10 cellular contexts compared by ENCODE assay signal in the genomic region with DNA sequence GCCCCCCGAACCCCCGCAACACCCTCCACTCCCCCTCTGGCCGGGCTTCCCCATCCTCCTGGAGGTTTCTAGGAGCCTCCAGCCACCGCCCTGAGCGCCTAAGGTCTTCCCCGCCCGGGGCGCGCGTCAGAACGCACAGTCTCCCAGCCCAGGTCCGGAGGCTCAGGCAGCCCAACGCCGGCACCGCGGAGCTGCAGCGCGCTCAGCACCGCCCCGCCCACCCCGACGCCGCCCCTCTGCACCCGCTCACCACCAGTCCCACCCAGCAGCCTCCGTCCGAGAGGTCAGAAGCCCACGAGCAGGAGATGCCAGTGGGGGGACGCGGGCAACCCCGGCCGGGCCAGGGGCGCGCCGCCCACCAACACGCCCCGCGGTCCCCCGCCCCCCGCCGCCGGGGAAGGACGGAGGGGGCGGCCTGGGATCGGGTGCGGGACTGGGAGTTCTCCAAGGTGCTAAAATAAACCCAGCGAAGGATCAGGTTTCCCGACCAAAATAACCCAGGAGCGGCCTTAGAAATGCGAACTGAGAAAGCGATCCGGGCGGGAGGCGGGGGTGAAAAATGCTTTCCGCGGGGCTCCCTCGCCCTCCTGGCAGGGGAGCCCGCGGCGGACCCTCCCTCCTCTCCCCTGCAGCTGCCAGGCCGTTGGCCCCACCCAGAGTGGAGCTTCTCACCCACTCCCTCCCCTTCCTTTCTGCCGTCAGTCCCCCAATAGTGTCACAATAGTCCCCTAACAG. TPM values are rescaled to one million over a fixed set of nuclear protein-coding genes. Genes with fewer than 3 reads are reported as not detected.
A peak's percentile ranks its signal among the peaks of the same experiment; 100 is the strongest.
DNase-seq lines count a peak whose midpoint lies in the region; ATAC-seq and TF ChIP-seq lines count a peak whose summit lies in the region.
"Had no signal": no experiment of that assay in that cellular context is flagged by ENCODE, and none has a peak within 500 bp of the region (broad histone marks: within the 10 kb centered on the region; RNA-seq: fewer than 3 reads in every experiment).

No MANE protein-coding gene starts in this region.

- no peak for TF ChIP-seq CTCF in SK-N-SH (IDR thresholded peaks at IDR 0.05)
- no peak for TF ChIP-seq CTCF in heart left ventricle (IDR thresholded peaks at IDR 0.05)
- no peak for TF ChIP-seq CTCF in body of pancreas (IDR thresholded peaks at IDR 0.05)

- H3F3A ChIP-seq in SK-N-SH (replicated peaks; ENCODE audit: insufficient read depth), result no peaks in the 10 kb centered on the region

- intact Hi-C loops in heart left ventricle (cut with DNase I), result loop anchor here in 2 of 10 donors (5.0 to 10.0 kb wide), 2 partner anchors 49 to 52 kb away; no protein-coding TSS in a partner anchor
- intact Hi-C loops in body of pancreas (cut with DNase I), result no loop called here

- no peaks in the 10 kb centered on the region for H3K79me2 ChIP-seq in SK-N-SH (ENCODE audit: insufficient read depth)

- CTCF ChIA-PET in SK-N-SH (lab: Yijun Ruan, JAX), result no interaction called here

- TF ChIP-seq RAD21 in SK-N-SH (IDR thresholded peaks at IDR 0.05; ENCODE audit: low read length), result no peak

- no peak overlapping the region for H2AFZ ChIP-seq in SK-N-SH (ENCODE audit: low read depth)

- 29% methylated on average over 19 of the region's 61 CpGs for WGBS in SK-N-SH (ENCODE audit: low lambda C conversion rate)
- 1 to 3% (median 2%) methylated on average over 21 to 61 of the region's 61 CpGs for WGBS in heart left ventricle, 4 donors
- 5 to 18% methylated on average over 19 to 59 of the region's 61 CpGs for WGBS in body of pancreas, 2 donors

- H3K4me3 ChIP-seq in SK-N-SH (ENCODE audit: low read depth in 2 of 2, low read length in 1 of 2) (peak overlapping the region in 1 of 2 experiments; percentile 27; a peak in 3 of 4 replicates), heart left ventricle (peak overlapping the region in 11 of 12 donors; percentile 15 to 54 (median 43)), body of pancreas (no peak overlapping the region)

- H3K4me1 ChIP-seq in SK-N-SH (ENCODE audit: control insufficient read depth in 1 of 2, insufficient read depth in 2 of 2, low read depth in 1 of 2, low read length in 1 of 2) (peaks cover 0 to 4% of the 10 kb centered on the region in 2 experiments; a peak in 1 of 4 replicates), heart left ventricle (peaks cover 9 to 53% (median 17%) of the 10 kb centered on the region in 12 donors), body of pancreas (peaks cover 13% of the 10 kb centered on the region)

- no peak for TF ChIP-seq EP300 in SK-N-SH (IDR thresholded peaks at IDR 0.05; ENCODE audit: borderline replicate concordance in 1 of 2, low read depth in 1 of 2, low read length in 1 of 2)

- no peaks in the 10 kb centered on the region for H3K36me3 ChIP-seq in SK-N-SH (replicated peaks in 1 of 2; ENCODE audit: control insufficient read depth in 1 of 2, insufficient read depth in 2 of 2, low read length in 1 of 2)
- H3K36me3 ChIP-seq in heart left ventricle, result no peaks in the 10 kb centered on the region
- no peaks in the 10 kb centered on the region for H3K36me3 ChIP-seq in body of pancreas (replicated peaks in 1 of 2; ENCODE audit: insufficient read depth in 1 of 2, low read depth in 2 of 2)

- H3K27me3 ChIP-seq in SK-N-SH (ENCODE audit: insufficient read depth), result peaks cover 7% of the 10 kb centered on the region; the same call in 1 of the 2 replicates
- H3K27me3 ChIP-seq in heart left ventricle, result peaks cover 0 to 20% (median 0%) of the 10 kb centered on the region in 9 donors
- peaks cover 0 to 6% of the 10 kb centered on the region in 2 donors for H3K27me3 ChIP-seq in body of pancreas

- peak overlapping the region; percentile 68; the same call in 1 of the 2 replicates for H3K4me2 ChIP-seq in SK-N-SH

- no peak overlapping the region for H3K9ac ChIP-seq in SK-N-SH

- POLR2A ChIA-PET in SK-N-SH (lab: Yijun Ruan, JAX), result no interaction called here

- H4K20me1 ChIP-seq in SK-N-SH (ENCODE audit: insufficient read depth), result no peaks in the 10 kb centered on the region

- TF ChIP-seq POLR2A in heart left ventricle (IDR thresholded peaks at IDR 0.05) (no peak), body of pancreas (IDR thresholded peaks at IDR 0.05) (no peak)

- DNase-seq in DMS 273 (lab: John Stamatoyannopoulos, UW; ENCODE audit: unreplicated experiment) (peak; percentile 66), DMS 273 treated with DMSO at 0.1 percent for 48 hours (lab: John Stamatoyannopoulos, UW) (no peak), SK-N-SH (peak; percentile 84), heart left ventricle (peak in 3 of 5 donors; percentile 37 to 68 (median 68)), retina (peak; percentile 52), activated gamma-delta T cell treated with Interleukin-2 at 50 U/mL for 16 hours (no peak), body of pancreas (no peak)
- no peak for DNase-seq in activated CD4-positive, alpha-beta T cell treated with anti-CD3 and anti-CD28 coated beads for 4 hours
- DNase-seq: aorta had no signal

- ATAC-seq in heart left ventricle (peak in 3 of 4 donors; percentile 16 to 59 (median 56)), body of pancreas (no peak)

- H3K27ac ChIP-seq in SK-N-SH (ENCODE audit: low read depth in 2 of 2, low read length in 1 of 2) (no peak overlapping the region), heart left ventricle (peak overlapping the region; percentile 52 to 90 (median 76)), body of pancreas (no peak overlapping the region)
- H3K27ac ChIP-seq: 22Rv1 had no signal

- no peaks in the 10 kb centered on the region for H3K9me2 ChIP-seq in SK-N-SH

- H3K9me3 ChIP-seq in SK-N-SH (no peaks in the 10 kb centered on the region), heart left ventricle (no peaks in the 10 kb centered on the region), body of pancreas (no peaks in the 10 kb centered on the region)

TF ChIP-seq in SK-N-SH, 30 proteins besides CTCF, POLR2A, EP300 and RAD21:
- TF ChIP-seq, protein P1, sequence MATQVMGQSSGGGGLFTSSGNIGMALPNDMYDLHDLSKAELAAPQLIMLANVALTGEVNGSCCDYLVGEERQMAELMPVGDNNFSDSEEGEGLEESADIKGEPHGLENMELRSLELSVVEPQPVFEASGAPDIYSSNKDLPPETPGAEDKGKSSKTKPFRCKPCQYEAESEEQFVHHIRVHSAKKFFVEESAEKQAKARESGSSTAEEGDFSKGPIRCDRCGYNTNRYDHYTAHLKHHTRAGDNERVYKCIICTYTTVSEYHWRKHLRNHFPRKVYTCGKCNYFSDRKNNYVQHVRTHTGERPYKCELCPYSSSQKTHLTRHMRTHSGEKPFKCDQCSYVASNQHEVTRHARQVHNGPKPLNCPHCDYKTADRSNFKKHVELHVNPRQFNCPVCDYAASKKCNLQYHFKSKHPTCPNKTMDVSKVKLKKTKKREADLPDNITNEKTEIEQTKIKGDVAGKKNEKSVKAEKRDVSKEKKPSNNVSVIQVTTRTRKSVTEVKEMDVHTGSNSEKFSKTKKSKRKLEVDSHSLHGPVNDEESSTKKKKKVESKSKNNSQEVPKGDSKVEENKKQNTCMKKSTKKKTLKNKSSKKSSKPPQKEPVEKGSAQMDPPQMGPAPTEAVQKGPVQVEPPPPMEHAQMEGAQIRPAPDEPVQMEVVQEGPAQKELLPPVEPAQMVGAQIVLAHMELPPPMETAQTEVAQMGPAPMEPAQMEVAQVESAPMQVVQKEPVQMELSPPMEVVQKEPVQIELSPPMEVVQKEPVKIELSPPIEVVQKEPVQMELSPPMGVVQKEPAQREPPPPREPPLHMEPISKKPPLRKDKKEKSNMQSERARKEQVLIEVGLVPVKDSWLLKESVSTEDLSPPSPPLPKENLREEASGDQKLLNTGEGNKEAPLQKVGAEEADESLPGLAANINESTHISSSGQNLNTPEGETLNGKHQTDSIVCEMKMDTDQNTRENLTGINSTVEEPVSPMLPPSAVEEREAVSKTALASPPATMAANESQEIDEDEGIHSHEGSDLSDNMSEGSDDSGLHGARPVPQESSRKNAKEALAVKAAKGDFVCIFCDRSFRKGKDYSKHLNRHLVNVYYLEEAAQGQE (IDR thresholded peaks at IDR 0.05; ENCODE audit: low read depth, low read length), result peak; percentile 89
- TF ChIP-seq YY1 (IDR thresholded peaks at IDR 0.05; ENCODE audit: low read depth), result no peak

RNA-seq across cellular contexts. Expression of a gene that starts 6.5 kb away (rescaled TPM):
- 1.0 and 1.5 TPM in 2 replicates for polyA plus RNA-seq in SK-N-SH (2012; rRNA removed)
- polyA plus RNA-seq in SK-N-SH (2012; cell fraction: cytosol; rRNA removed), result 0.37 and 1.1 TPM in 2 replicates
- polyA plus RNA-seq in SK-N-SH (2012; cell fraction: nucleus; rRNA removed), result 1.00 and 1.3 TPM in 2 replicates
- 10 to 100 TPM; 24.8 to 36.0 (median 33.4) TPM for total RNA-seq in heart left ventricle
- 10 to 100 TPM; 13.6 to 37.9 TPM for polyA plus RNA-seq in heart left ventricle
- total RNA-seq in body of pancreas, result under 1 TPM; under 0.01 to 0.78 TPM

RNA-seq across cellular contexts. Expression of a gene that starts 6.7 kb away (rescaled TPM):
- polyA plus RNA-seq in SK-N-SH (2012; rRNA removed), result 8.6 and 8.8 TPM in 2 replicates
- 4.0 and 6.4 TPM in 2 replicates for polyA plus RNA-seq in SK-N-SH (2012; cell fraction: cytosol; rRNA removed)
- polyA plus RNA-seq in SK-N-SH (2012; cell fraction: nucleus; rRNA removed), result 8.9 and 10.5 TPM in 2 replicates
- 100 to 1,000 TPM in 6 of 9 donors, 10 to 100 TPM in 3; 78.8 to 293 (median 109) TPM for total RNA-seq in heart left ventricle
- polyA plus RNA-seq in heart left ventricle, result 100 to 1,000 TPM in 1 of 2 donors, 10 to 100 TPM in 1; 56.1 to 166 TPM
- 1 to 10 TPM; 2.1 to 3.6 TPM for total RNA-seq in body of pancreas

Comparison
In these comparisons a context has a peak if more than half of its experiments do, and no peak if none do; other contexts are left out.
1. DNase-seq: peak in DMS 273 (single experiment), SK-N-SH (single experiment), heart left ventricle (3 of 5) and retina (single experiment); none in DMS 273 treated with DMSO at 0.1 percent for 48 hours (single experiment), activated gamma-delta T cell treated with Interleukin-2 at 50 U/mL for 16 hours (single experiment), activated CD4-positive, alpha-beta T cell treated with anti-CD3 and anti-CD28 coated beads for 4 hours (0 of 2) and body of pancreas (0 of 4).
2. H3K27ac ChIP-seq: peak in heart left ventricle (12 of 12); none in SK-N-SH (0 of 2) and body of pancreas (0 of 4).
3. H3K4me3 ChIP-seq: peak in heart left ventricle (11 of 12); none in body of pancreas (0 of 2).
4. RNA of a gene that starts 6.5 kb away (total RNA-seq): 24.8 to 36.0 TPM in heart left ventricle; under 0.01 to 0.78 TPM in body of pancreas; every median in the first group is over 10 times any median in the second.
5. RNA of a gene that starts 6.7 kb away (total RNA-seq): 78.8 to 293 TPM in heart left ventricle; 2.1 to 3.6 TPM in body of pancreas; every median in the first group is over 10 times any median in the second.